In genomic region chr20:31593221-31594001, GRCh38 we compare ENCODE assay signal across 1 cellular context.
TF ChIP-seq lines count a peak whose summit lies in the region.

No MANE protein-coding gene starts in this region.

TF ChIP-seq in HepG2, 621 proteins besides CTCF, POLR2A, EP300 and RAD21 (continued from another document):
- TF ChIP-seq ZBTB4 (CRISPR knock-in tag; IDR thresholded peaks at IDR 0.05; ENCODE audit: borderline replicate concordance) (no peak), ZBTB10 (CRISPR knock-in tag; IDR thresholded peaks at IDR 0.05; ENCODE audit: borderline replicate concordance) (no peak), ZNF263 (CRISPR knock-in tag; IDR thresholded peaks at IDR 0.05) (no peak), MAFF (IDR thresholded peaks at IDR 0.05; ENCODE audit: low read depth, low read length) (peak; percentile 28; the same call in 1 of the 2 replicates), E2F2 (CRISPR knock-in tag; IDR thresholded peaks at IDR 0.05; ENCODE audit: borderline replicate concordance) (no peak), ZNF629 (CRISPR knock-in tag; conservative IDR thresholded peaks at IDR 0.05) (no peak), ZNF781 (CRISPR knock-in tag; IDR thresholded peaks at IDR 0.05; ENCODE audit: borderline replicate concordance, not compliant biosample characterization) (no peak), MAZ (IDR thresholded peaks at IDR 0.05; ENCODE audit: borderline replicate concordance, low read depth, low read length) (no peak), MAZ (CRISPR knock-in tag; IDR thresholded peaks at IDR 0.05; ENCODE audit: low read depth) (no peak), TCF7L2 (IDR thresholded peaks at IDR 0.05; ENCODE audit: low read depth, low read length) (no peak), ZNF331 (CRISPR knock-in tag; IDR thresholded peaks at IDR 0.05) (no peak), SKIL (CRISPR knock-in tag; IDR thresholded peaks at IDR 0.05; ENCODE audit: borderline replicate concordance) (no peak), RBAK (CRISPR knock-in tag; IDR thresholded peaks at IDR 0.05) (no peak), HNF1B (CRISPR knock-in tag; IDR thresholded peaks at IDR 0.05) (peak; percentile 20; the same call in 1 of the 2 replicates), ZNF556 (CRISPR knock-in tag; IDR thresholded peaks at IDR 0.05; ENCODE audit: borderline replicate concordance) (no peak), MEIS1 (CRISPR knock-in tag; IDR thresholded peaks at IDR 0.05; ENCODE audit: borderline replicate concordance) (no peak; the same call in 1 of the 2 replicates), ZNF329 (CRISPR knock-in tag; IDR thresholded peaks at IDR 0.05; ENCODE audit: low read depth) (no peak), RCOR2 (CRISPR knock-in tag; IDR thresholded peaks at IDR 0.05) (peak; percentile 74), ZNF747 (CRISPR knock-in tag; IDR thresholded peaks at IDR 0.05; ENCODE audit: borderline replicate concordance) (no peak), TMF1 (CRISPR knock-in tag; IDR thresholded peaks at IDR 0.05; ENCODE audit: low read depth) (no peak), POLR2AphosphoS2 (IDR thresholded peaks at IDR 0.05; ENCODE audit: low read depth, low read length) (no peak), EZH2 (conservative IDR thresholded peaks at IDR 0.05; ENCODE audit: low read depth, low read length) (no peak), MIER2 (CRISPR knock-in tag; IDR thresholded peaks at IDR 0.05) (no peak), PREB (CRISPR knock-in tag; IDR thresholded peaks at IDR 0.05) (no peak), ZNF460 (CRISPR knock-in tag; IDR thresholded peaks at IDR 0.05; ENCODE audit: borderline replicate concordance) (no peak), SNAPC4 (CRISPR knock-in tag; IDR thresholded peaks at IDR 0.05) (no peak)
TF ChIP-seq in HepG2: peak in this region for 135.
